In genomic region chr7:70568674-70569334, GRCh38 we compare ENCODE assay signal across 15 cellular contexts.
DNase-seq lines count a peak whose midpoint lies in the region; ATAC-seq, FAIRE-seq and TF ChIP-seq lines count a peak whose summit lies in the region.
"Had no signal": no experiment of that assay in that cellular context is flagged by ENCODE, and none has a peak within 500 bp of the region (broad histone marks: within the 10 kb centered on the region; RNA-seq: fewer than 3 reads in every experiment).

No MANE protein-coding gene starts in this region.

- H2BK120ac ChIP-seq in H1 (replicated peaks; ENCODE audit: low read depth, low read length) = no peak overlapping the region

- H3K4me3 ChIP-seq in BLaER1 treated with 17β-estradiol and CSF1 and Interleukin-3, amounts not matched to agents 10 nM and 100 nM = no peak overlapping the region; a peak in 1 of 20 replicates
- H3K4me3 ChIP-seq in H1 (ENCODE audit: extremely low read depth in 1 of 4, insufficient read depth in 2 of 4, low read depth in 3 of 4, low read length in 4 of 4) = no peak overlapping the region
- H3K4me3 ChIP-seq: GM12878, MG63 had no signal

- H3K4me3 Mint-ChIP-seq in nephron = peak overlapping the region in 2 of 3 experiments; percentile 6 to 21
- H3K4me3 Mint-ChIP-seq: activated CD4-positive, alpha-beta T cell treated with anti-CD3 and anti-CD28 coated beads for 36 hours; activated naive CD8-positive, alpha-beta T cell treated with anti-CD3 and anti-CD28 coated beads, Interleukin-2, amount 10 ng/mL, durations not matched to agents 7 days and 5 days; B cell; T-helper 2 cell treated with Interferon-gamma antibody and Interleukin-4, amounts not matched to agents 5 μg/mL and 100 μg/mL, for 36 hours had no signal

- H3K9me3 ChIP-seq in BLaER1 treated with 17β-estradiol and CSF1 and Interleukin-3, amounts not matched to agents 10 nM and 100 nM (replicated peaks in 1 of 11) = peaks cover 0 to 9% (median 0%) of the 10 kb centered on the region in 11 experiments; a peak in 5 of 22 replicates
- H3K9me3 ChIP-seq in H1 (ENCODE audit: insufficient read depth in 2 of 2, low read depth in 1 of 2, low read length in 1 of 2) = no peaks in the 10 kb centered on the region
- H3K9me3 ChIP-seq: MG63 had no signal

- no peak for FAIRE-seq in H1 (lab: Jason Lieb, UNC)
- FAIRE-seq: islet of Langerhans had no signal

- no peaks in the 10 kb centered on the region for H4K20me1 ChIP-seq in BLaER1 treated with 17β-estradiol and CSF1 and Interleukin-3, amounts not matched to agents 10 nM and 100 nM
- no peaks in the 10 kb centered on the region for H4K20me1 ChIP-seq in H1 (replicated peaks in 1 of 2; ENCODE audit: control insufficient read depth in 1 of 2, insufficient read depth in 2 of 2, low read length in 2 of 2)

- H3K18ac ChIP-seq in H1 (ENCODE audit: extremely low read depth, low read length) = no peak overlapping the region

- H2BK12ac ChIP-seq in H1 (ENCODE audit: low read depth, low read length) = no peak overlapping the region

- no peak for TF ChIP-seq RAD21 in H1 (IDR thresholded peaks at IDR 0.05 in 1 of 2, conservative IDR thresholded peaks at IDR 0.05 in 1 of 2; ENCODE audit: low read depth in 2 of 2, low read length in 2 of 2)

- no peak overlapping the region for H4K91ac ChIP-seq in H1 (replicated peaks; ENCODE audit: insufficient read length, low read length)

- H2BK5ac ChIP-seq in H1 (ENCODE audit: low read depth, low read length) = no peak overlapping the region

- 95% methylated on average over 8 of the region's 8 CpGs; no CpG with 5 or more reads in 1 of the 2 experiments for WGBS in H1 (ENCODE audit: extremely low coverage in 1 of 2, insufficient coverage in 1 of 2, insufficient read length in 1 of 2, insufficient replicate concordance in 2 of 2, low coverage in 1 of 2, low lambda C conversion rate in 2 of 2, missing lambda C conversion rate in 1 of 2), 2 experiments

- no peak overlapping the region; the same call in 1 of the 2 replicates for H2AK5ac ChIP-seq in H1 (ENCODE audit: low read depth, low read length)

- H3K23me2 ChIP-seq in H1 (ENCODE audit: low read depth, low read length) = no peaks in the 10 kb centered on the region

- H4K8ac ChIP-seq in H1 (ENCODE audit: extremely low read depth, insufficient read depth, low read length) = no peak overlapping the region

- no peaks in the 10 kb centered on the region for H3K9me3 Mint-ChIP-seq in nephron
- H3K9me3 Mint-ChIP-seq: activated naive CD8-positive, alpha-beta T cell treated with anti-CD3 and anti-CD28 coated beads, Interleukin-2, amount 10 ng/mL, durations not matched to agents 7 days and 5 days; T-helper 2 cell treated with Interferon-gamma antibody and Interleukin-4, amounts not matched to agents 5 μg/mL and 100 μg/mL, for 36 hours had no signal

- no peak overlapping the region for H3K56ac ChIP-seq in H1 (replicated peaks; ENCODE audit: insufficient read length, low read depth, low read length)

- POLR2A ChIA-PET in H1 (lab: Charles Lee; ENCODE audit: partially characterized antibody) = no interaction called here

- 0 out of 2 replicates have a peak overlapping the region, but pooled peaks have one; percentile 1 for H2BK15ac ChIP-seq in H1 (ENCODE audit: low read length)

- H3K27ac Mint-ChIP-seq in nephron = peak overlapping the region; percentile 12 to 83 (median 59)
- H3K27ac Mint-ChIP-seq: activated CD4-positive, alpha-beta T cell treated with anti-CD3 and anti-CD28 coated beads for 36 hours; activated naive CD8-positive, alpha-beta T cell treated with anti-CD3 and anti-CD28 coated beads, Interleukin-2, amount 10 ng/mL, durations not matched to agents 7 days and 5 days; B cell; T-helper 2 cell treated with Interferon-gamma antibody and Interleukin-4, amounts not matched to agents 5 μg/mL and 100 μg/mL, for 36 hours had no signal

- no peaks in the 10 kb centered on the region for H3K79me2 ChIP-seq in H1 (ENCODE audit: control insufficient read depth in 1 of 2, insufficient read depth in 2 of 2, low read length in 2 of 2)

- peak overlapping the region; percentile 7 to 79 (median 64); a peak in 19 of 22 replicates for H3K4me2 ChIP-seq in BLaER1 treated with 17β-estradiol and CSF1 and Interleukin-3, amounts not matched to agents 10 nM and 100 nM
- H3K4me2 ChIP-seq in H1 (ENCODE audit: insufficient read depth in 1 of 2, low read depth in 2 of 2, low read length in 2 of 2) = no peak overlapping the region

- CTCF ChIA-PET in H1 (lab: Charles Lee; ENCODE audit: partially characterized antibody) = interaction anchor here (0.9 to 1.3 kb wide), 2 partner anchors 10 to 16 kb away, joined by 3 to 5 read pairs; no protein-coding TSS in a partner anchor

- H3K4me1 Mint-ChIP-seq in nephron = peaks cover 76% of the 10 kb centered on the region
- H3K4me1 Mint-ChIP-seq: activated CD4-positive, alpha-beta T cell treated with anti-CD3 and anti-CD28 coated beads for 36 hours; activated naive CD8-positive, alpha-beta T cell treated with anti-CD3 and anti-CD28 coated beads, Interleukin-2, amount 10 ng/mL, durations not matched to agents 7 days and 5 days had no signal

- DNase-seq in NCI-H345 treated with DMSO at 0.1 percent for 48 hours (lab: John Stamatoyannopoulos, UW; ENCODE audit: unreplicated experiment) (peak; percentile 71), H1 (ENCODE audit: low read depth in 1 of 2, low spot score in 2 of 2) (no peak), NOMO-1 (lab: John Stamatoyannopoulos, UW; ENCODE audit: unreplicated experiment in 2 of 2) (no peak)
- DNase-seq: activated CD4-positive, alpha-beta T cell treated with anti-CD3 and anti-CD28 coated beads for 36 hours; activated naive CD8-positive, alpha-beta T cell treated with anti-CD3 and anti-CD28 coated beads, Interleukin-2, amount 10 ng/mL, durations not matched to agents 7 days and 5 days; MG63 had no signal

- H2AFZ ChIP-seq in H1 (ENCODE audit: low read length) = no peak overlapping the region

- no peak overlapping the region for H3K9ac ChIP-seq in BLaER1 treated with 17β-estradiol and CSF1 and Interleukin-3, amounts not matched to agents 10 nM and 100 nM
- no peak overlapping the region for H3K9ac ChIP-seq in H1 (replicated peaks in 1 of 4; ENCODE audit: extremely low read depth in 1 of 4, low read depth in 3 of 4, low read length in 3 of 4)

- ATAC-seq in HG02870 (IDR thresholded peaks at IDR 0.05; ENCODE audit: unreplicated experiment) (no peak), GM18517 (IDR thresholded peaks at IDR 0.05; ENCODE audit: unreplicated experiment) (no peak), GM19023 (IDR thresholded peaks at IDR 0.05; ENCODE audit: unreplicated experiment) (no peak)
- ATAC-seq: activated CD4-positive, alpha-beta T cell treated with anti-CD3 and anti-CD28 coated beads for 36 hours; GM12878 had no signal

- H3K27ac ChIP-seq in BLaER1 treated with 17β-estradiol and CSF1 and Interleukin-3, amounts not matched to agents 10 nM and 100 nM = peak overlapping the region in 2 of 11 experiments; percentile 4 to 12; a peak in 2 of 22 replicates
- no peak overlapping the region for H3K27ac ChIP-seq in H1 (ENCODE audit: low read depth, low read length)

- no peaks in the 10 kb centered on the region for H3K79me1 ChIP-seq in H1 (ENCODE audit: low read depth, low read length)

- no peak overlapping the region for H4K5ac ChIP-seq in H1 (ENCODE audit: insufficient read length, low read depth, low read length)

- no peaks in the 10 kb centered on the region for H3K27me3 ChIP-seq in BLaER1 treated with 17β-estradiol and CSF1 and Interleukin-3, amounts not matched to agents 10 nM and 100 nM
- H3K27me3 ChIP-seq in H1 (replicated peaks in 1 of 4; ENCODE audit: control insufficient read depth in 3 of 4, extremely low read depth in 1 of 4, insufficient read depth in 3 of 4, low read length in 3 of 4) = no peaks in the 10 kb centered on the region
- H3K27me3 ChIP-seq: MG63 had no signal

- H3K27me3 Mint-ChIP-seq in nephron (ENCODE audit: low read depth) = no peaks in the 10 kb centered on the region
- H3K27me3 Mint-ChIP-seq: activated CD4-positive, alpha-beta T cell treated with anti-CD3 and anti-CD28 coated beads for 36 hours; B cell had no signal

- peaks cover 18 to 60% (median 50%) of the 10 kb centered on the region in 10 experiments; a peak in 19 of 20 replicates for H3K4me1 ChIP-seq in BLaER1 treated with 17β-estradiol and CSF1 and Interleukin-3, amounts not matched to agents 10 nM and 100 nM
- no peaks in the 10 kb centered on the region; a peak in 1 of 7 replicates for H3K4me1 ChIP-seq in H1 (replicated peaks in 1 of 4; ENCODE audit: control insufficient read depth in 3 of 4, insufficient read depth in 4 of 4, low read length in 3 of 4)

- TF ChIP-seq CTCF in H1 (IDR thresholded peaks at IDR 0.05; ENCODE audit: control extremely low read depth in 1 of 3, insufficient read depth in 1 of 3, low read depth in 1 of 3, low read length in 3 of 3) (no peak), nephron (IDR thresholded peaks at IDR 0.05; ENCODE audit: unreplicated experiment in 3 of 3) (no peak)

- H3K36me3 Mint-ChIP-seq in nephron (ENCODE audit: low read depth) = peaks cover 15% of the 10 kb centered on the region
- H3K36me3 Mint-ChIP-seq: activated naive CD8-positive, alpha-beta T cell treated with anti-CD3 and anti-CD28 coated beads, Interleukin-2, amount 10 ng/mL, durations not matched to agents 7 days and 5 days had no signal

- no peak overlapping the region for H3K23ac ChIP-seq in H1 (ENCODE audit: insufficient read length)

- H3K4ac ChIP-seq in H1 (replicated peaks; ENCODE audit: insufficient read length, low read depth, low read length) = no peak overlapping the region

- peaks cover 0 to 14% (median 9%) of the 10 kb centered on the region in 11 experiments; a peak in 9 of 22 replicates for H3K36me3 ChIP-seq in BLaER1 treated with 17β-estradiol and CSF1 and Interleukin-3, amounts not matched to agents 10 nM and 100 nM
- no peaks in the 10 kb centered on the region for H3K36me3 ChIP-seq in H1 (ENCODE audit: control insufficient read depth in 2 of 4, insufficient read depth in 4 of 4, low read length in 3 of 4)
- H3K36me3 ChIP-seq: MG63 had no signal

- TF ChIP-seq EP300 in H1 (IDR thresholded peaks at IDR 0.05; ENCODE audit: borderline replicate concordance in 1 of 2, low read depth in 2 of 2, low read length in 2 of 2) = no peak

- no peak for TF ChIP-seq POLR2A in H1 (IDR thresholded peaks at IDR 0.05; ENCODE audit: control extremely low read depth in 1 of 2, low read depth in 2 of 2, low read length in 2 of 2)

- no peak overlapping the region for H2BK20ac ChIP-seq in H1 (ENCODE audit: low read length)

- H3K14ac ChIP-seq in H1 (ENCODE audit: insufficient read length) = no peak overlapping the region

TF ChIP-seq in H1, 55 proteins besides CTCF, POLR2A, EP300 and RAD21 (continues in another document):
- TF ChIP-seq JUN (IDR thresholded peaks at IDR 0.05; ENCODE audit: low read depth, low read length) (no peak), CTBP2 (IDR thresholded peaks at IDR 0.05; ENCODE audit: borderline replicate concordance, insufficient read depth, insufficient read length, low read length) (no peak), FOSL1 (IDR thresholded peaks at IDR 0.05; ENCODE audit: insufficient read depth, low read depth, low read length) (no peak), GTF2F1 (IDR thresholded peaks at IDR 0.05; ENCODE audit: borderline replicate concordance, low read depth, low read length) (no peak), HDAC6 (IDR thresholded peaks at IDR 0.05; ENCODE audit: low read depth, low read length) (no peak), CBX5 (IDR thresholded peaks at IDR 0.05; ENCODE audit: low read depth, low read length) (no peak), BACH1 (IDR thresholded peaks at IDR 0.05; ENCODE audit: low read length) (no peak)

Comparison
In these comparisons a context has a peak if more than half of its experiments do, and no peak if none do; other contexts are left out.
1. H3K4me2 ChIP-seq: peak in BLaER1 treated with 17β-estradiol and CSF1 and Interleukin-3, amounts not matched to agents 10 nM and 100 nM (11 of 11); none in H1 (0 of 2).